1 cellular context compared by ENCODE assay signal in the genomic region with DNA sequence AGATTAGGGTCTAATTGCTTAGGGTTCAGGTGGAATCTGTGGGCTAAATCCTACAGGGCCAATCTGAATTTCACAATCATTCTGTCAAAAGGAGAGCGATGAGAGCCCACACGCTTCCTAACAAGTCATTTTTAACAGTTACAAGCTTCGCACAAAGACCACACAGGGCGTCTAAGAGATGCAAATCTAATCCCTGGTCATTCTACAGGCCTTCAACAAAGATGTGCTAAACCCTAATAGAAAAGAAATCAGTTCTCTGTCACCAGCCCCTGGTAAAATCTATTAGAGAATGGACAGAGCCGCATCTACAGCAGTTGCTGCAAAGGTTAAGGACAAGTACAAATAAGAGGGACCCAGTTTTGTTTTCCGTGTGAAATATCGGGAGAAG.
TF ChIP-seq lines count a peak whose summit lies in the region.

No MANE protein-coding gene starts in this region.

TF ChIP-seq in H1, 55 proteins besides CTCF, POLR2A, EP300 and RAD21:
- TF ChIP-seq POU5F1 (IDR thresholded peaks at IDR 0.05; ENCODE audit: low read depth, low read length) (0 out of 2 replicates have a peak, but pooled peaks have one; percentile 27), SP1 (IDR thresholded peaks at IDR 0.05; ENCODE audit: low read depth, low read length) (peak; percentile 69; the same call in 1 of the 2 replicates), RBBP5 (IDR thresholded peaks at IDR 0.05; ENCODE audit: borderline replicate concordance, low read depth, low read length) (no peak), KDM4A (IDR thresholded peaks at IDR 0.05; ENCODE audit: low read depth, low read length, severe bottlenecking) (no peak), CHD7 (IDR thresholded peaks at IDR 0.05; ENCODE audit: insufficient replicate concordance, low read length) (peak; percentile 82), HDAC2 (IDR thresholded peaks at IDR 0.05; ENCODE audit: borderline replicate concordance in 1 of 2, low read depth in 2 of 2, low read length in 2 of 2) (0 out of 4 replicates have a peak, but pooled peaks of 1 of the 2 experiments have one; percentile 69), ZNF274 (IDR thresholded peaks at IDR 0.05; ENCODE audit: borderline replicate concordance, extremely low read depth, low read length) (no peak), NANOG (IDR thresholded peaks at IDR 0.05; ENCODE audit: insufficient read depth, low read depth, low read length, poor library complexity, severe bottlenecking) (peak; percentile 92), CBX8 (IDR thresholded peaks at IDR 0.05; ENCODE audit: borderline replicate concordance, low read depth, low read length) (no peak), CEBPB (IDR thresholded peaks at IDR 0.05; ENCODE audit: low read depth, low read length) (peak; percentile 86)
- TF ChIP-seq, protein P1, sequence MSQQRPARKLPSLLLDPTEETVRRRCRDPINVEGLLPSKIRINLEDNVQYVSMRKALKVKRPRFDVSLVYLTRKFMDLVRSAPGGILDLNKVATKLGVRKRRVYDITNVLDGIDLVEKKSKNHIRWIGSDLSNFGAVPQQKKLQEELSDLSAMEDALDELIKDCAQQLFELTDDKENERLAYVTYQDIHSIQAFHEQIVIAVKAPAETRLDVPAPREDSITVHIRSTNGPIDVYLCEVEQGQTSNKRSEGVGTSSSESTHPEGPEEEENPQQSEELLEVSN (IDR thresholded peaks at IDR 0.05): no peak
TF ChIP-seq in H1: peak in this region for 6.
